In genomic region chr3:155946178-155946577, GRCh38 we compare ENCODE assay signal across 15 cellular contexts.
A peak's percentile ranks its signal among the peaks of the same experiment; 100 is the strongest.
DNase-seq lines count a peak whose midpoint lies in the region; ATAC-seq, FAIRE-seq and TF ChIP-seq lines count a peak whose summit lies in the region.
"Had no signal": no experiment of that assay in that cellular context is flagged by ENCODE, and none has a peak within 500 bp of the region (broad histone marks: within the 10 kb centered on the region; RNA-seq: fewer than 3 reads in every experiment).

No MANE protein-coding gene starts in this region.

- no peaks in the 10 kb centered on the region for H3K27me3 Mint-ChIP-seq in Caco-2 (ENCODE audit: insufficient read depth, unreplicated experiment)

- H3K9me3 Mint-ChIP-seq in Caco-2 (ENCODE audit: unreplicated experiment) = no peaks in the 10 kb centered on the region
- H3K9me3 Mint-ChIP-seq: activated naive CD4-positive, alpha-beta T cell treated with anti-CD3 and anti-CD28 coated beads, Interleukin-2, amount 50 U/mL, for 72 hours had no signal

- in situ Hi-C loops in HepG2 (cut with HindIII; ENCODE audit: extremely low pct_ligation_motif_present, low pct_unique_long_range_greater_than_20kb) = no loop called here

- CTCF ChIA-PET in HepG2 (lab: Yijun Ruan, JAX; ENCODE audit: low intra/inter-chr PET ratio, low total read pairs) (no interaction called here), Caco-2 (lab: Charles Lee) (no interaction called here)

- H3K36me3 ChIP-seq in HepG2 (replicated peaks in 1 of 2; ENCODE audit: control insufficient read depth in 1 of 2, insufficient read depth in 2 of 2, low read length in 2 of 2) = no peaks in the 10 kb centered on the region
- H3K36me3 ChIP-seq in Caco-2 (ENCODE audit: control insufficient read depth, insufficient read depth, low read length) = no peaks in the 10 kb centered on the region
- H3K36me3 ChIP-seq: right lobe of liver, upper lobe of left lung had no signal

- no peak overlapping the region for H3K4me3 Mint-ChIP-seq in Caco-2 (ENCODE audit: unreplicated experiment)
- H3K4me3 Mint-ChIP-seq: endodermal cell had no signal

- H3K27me3 ChIP-seq in HepG2 (ENCODE audit: control insufficient read depth in 1 of 2, insufficient read depth in 2 of 2, low read length in 2 of 2) = no peaks in the 10 kb centered on the region
- H3K27me3 ChIP-seq in Caco-2 (replicated peaks; ENCODE audit: control insufficient read depth, insufficient read depth, low read length) = no peaks in the 10 kb centered on the region
- H3K27me3 ChIP-seq: right lobe of liver, upper lobe of left lung had no signal

- H3K9me3 ChIP-seq in HepG2 (ENCODE audit: low read length) = no peaks in the 10 kb centered on the region
- H3K9me3 ChIP-seq in Caco-2 = no peaks in the 10 kb centered on the region
- H3K9me3 ChIP-seq: right lobe of liver, upper lobe of left lung had no signal

- no peak overlapping the region for H3K4me2 ChIP-seq in HepG2 (ENCODE audit: low read depth, low read length)

- H3K4me3 ChIP-seq in AG09309 (ENCODE audit: control insufficient read depth, low read depth, low read length) = no peak overlapping the region
- no peak overlapping the region for H3K4me3 ChIP-seq in cardiac fibroblast (replicated peaks in 1 of 2; ENCODE audit: low read depth in 2 of 2, low read length in 2 of 2)
- H3K4me3 ChIP-seq in HepG2 (replicated peaks in 1 of 3; ENCODE audit: insufficient read depth in 1 of 3, low read depth in 2 of 3, low read length in 3 of 3) = no peak overlapping the region
- H3K4me3 ChIP-seq in Caco-2 (ENCODE audit: low read depth, low read length) = no peak overlapping the region
- H3K4me3 ChIP-seq: right lobe of liver, upper lobe of left lung had no signal

- TF ChIP-seq POLR2A in HepG2 (IDR thresholded peaks at IDR 0.05; ENCODE audit: insufficient read depth in 1 of 2, low read depth in 2 of 2, low read length in 2 of 2) = no peak

- H3K27ac ChIP-seq in HepG2 (ENCODE audit: extremely low read length, insufficient read depth, low read length) = no peak overlapping the region
- H3K27ac ChIP-seq: right lobe of liver, upper lobe of left lung had no signal

- TF ChIP-seq RAD21 in HepG2 (CRISPR knock-in tag; IDR thresholded peaks at IDR 0.05) = no peak

- POLR2A ChIA-PET in HepG2 (lab: Yijun Ruan, JAX) (no interaction called here), Caco-2 (lab: Charles Lee) (no interaction called here)

- FAIRE-seq in HepG2 (lab: Jason Lieb, UNC) = no peak

- no peak overlapping the region for H3K27ac Mint-ChIP-seq in Caco-2 (ENCODE audit: unreplicated experiment)
- H3K27ac Mint-ChIP-seq: activated naive CD4-positive, alpha-beta T cell treated with anti-CD3 and anti-CD28 coated beads, Interleukin-2, amount 50 U/mL, for 72 hours had no signal

- peaks cover 13% of the 10 kb centered on the region for H3K36me3 Mint-ChIP-seq in Caco-2 (ENCODE audit: insufficient read depth, unreplicated experiment)
- H3K36me3 Mint-ChIP-seq: activated naive CD4-positive, alpha-beta T cell treated with anti-CD3 and anti-CD28 coated beads, Interleukin-2, amount 50 U/mL, for 72 hours had no signal

- no peaks in the 10 kb centered on the region for H3K4me1 Mint-ChIP-seq in Caco-2 (ENCODE audit: low read depth, unreplicated experiment)

- H2AFZ ChIP-seq in HepG2 (ENCODE audit: low read length) = no peak overlapping the region

- ATAC-seq in HepG2 (no peak; the same call in 2 of the 3 replicates), HG03196 (IDR thresholded peaks at IDR 0.05; ENCODE audit: unreplicated experiment) (no peak), HG02642 (IDR thresholded peaks at IDR 0.05; ENCODE audit: poor library complexity, unreplicated experiment) (no peak)
- ATAC-seq: activated naive CD4-positive, alpha-beta T cell treated with anti-CD3 and anti-CD28 coated beads, Interleukin-2, amount 50 U/mL, for 72 hours had no signal

- BruUV-seq in HepG2 (replicated peaks; lab: Mats Ljungman, UMichigan) (no TSS peak), Caco-2 (replicated peaks; lab: Mats Ljungman, UMichigan) (no TSS peak)

- WGBS in HepG2 (ENCODE audit: low lambda C conversion rate) = 91% methylated on average over 2 of the region's 2 CpGs

- DNase-seq in AG09309 (ENCODE audit: low read depth) = peak; percentile 59
- DNase-seq in M059J (ENCODE audit: low read depth) = peak; percentile 80
- DNase-seq in cardiac fibroblast (ENCODE audit: low read depth in 2 of 2) = peak; percentile 77 to 90
- DNase-seq in HepG2 (ENCODE audit: low spot score) = peak; percentile 20
- DNase-seq in stimulated activated CD8-positive, alpha-beta memory T cell treated with anti-CD3 and anti-CD28 coated beads, Interleukin-4, amount 100 ng/mL, for 48 hours = no peak
- DNase-seq in Caco-2 = no peak
- DNase-seq: C1 segment of cervical spinal cord, endodermal cell, GOT3, NCI-H2081, right lobe of liver, upper lobe of left lung had no signal

- intact Hi-C loops in HepG2 (cut with micrococcal nuclease; ENCODE audit: unreplicated experiment) = no loop called here
- intact Hi-C loops in Caco-2 (cut with micrococcal nuclease; ENCODE audit: unreplicated experiment) = no loop called here

- H4K20me1 ChIP-seq in HepG2 (ENCODE audit: insufficient read depth, low read length) = no peaks in the 10 kb centered on the region

- no peak for TF ChIP-seq CTCF in AG09309 (IDR thresholded peaks at IDR 0.05; ENCODE audit: control insufficient read depth, insufficient read depth, low read depth, low read length, missing control alignments)
- no peak for TF ChIP-seq CTCF in cardiac fibroblast (IDR thresholded peaks at IDR 0.05; ENCODE audit: low read depth, low read length)
- no peak for TF ChIP-seq CTCF in HepG2 (CRISPR knock-in tag; IDR thresholded peaks at IDR 0.05)
- TF ChIP-seq CTCF in Caco-2 (IDR thresholded peaks at IDR 0.05; ENCODE audit: insufficient read depth in 1 of 2, low read depth in 1 of 2, low read length in 1 of 2, severe bottlenecking in 1 of 2, unreplicated experiment in 1 of 2) = no peak

- TF ChIP-seq EP300 in HepG2 (IDR thresholded peaks at IDR 0.05; ENCODE audit: low read depth in 2 of 2, low read length in 2 of 2) = no peak
- no peak for TF ChIP-seq EP300 in HepG2 (CRISPR knock-in tag; IDR thresholded peaks at IDR 0.05; ENCODE audit: borderline replicate concordance)

- H3K9ac ChIP-seq in HepG2 (ENCODE audit: insufficient read depth, low read depth, low read length) = no peak overlapping the region

- H3K4me1 ChIP-seq in HepG2 (ENCODE audit: insufficient read depth, low read length) (no peaks in the 10 kb centered on the region), Caco-2 (no peaks in the 10 kb centered on the region)
- H3K4me1 ChIP-seq: upper lobe of left lung had no signal

- no peaks in the 10 kb centered on the region for H3K79me2 ChIP-seq in HepG2 (ENCODE audit: insufficient read depth, low read length)

TF ChIP-seq in HepG2, 621 proteins besides CTCF, POLR2A, EP300 and RAD21:
- TF ChIP-seq E2F2 (CRISPR knock-in tag; IDR thresholded peaks at IDR 0.05; ENCODE audit: borderline replicate concordance) (no peak), ATF7 (IDR thresholded peaks at IDR 0.05) (peak; percentile 81), ATF7 (CRISPR knock-in tag; IDR thresholded peaks at IDR 0.05) (no peak), ARNT (IDR thresholded peaks at IDR 0.05) (no peak), KLF16 (CRISPR knock-in tag; IDR thresholded peaks at IDR 0.05) (no peak), ZNF232 (CRISPR knock-in tag; IDR thresholded peaks at IDR 0.05; ENCODE audit: borderline replicate concordance) (no peak), FOXA3 (CRISPR knock-in tag; IDR thresholded peaks at IDR 0.05) (peak; percentile 41)

Comparison
In these comparisons a context has a peak if more than half of its experiments do, and no peak if none do; other contexts are left out.
1. DNase-seq: peak in AG09309 (single experiment), M059J (single experiment), cardiac fibroblast (2 of 2) and HepG2 (single experiment); none in stimulated activated CD8-positive, alpha-beta memory T cell treated with anti-CD3 and anti-CD28 coated beads, Interleukin-4, amount 100 ng/mL, for 48 hours (single experiment) and Caco-2 (0 of 2).